7 cellular contexts compared by ENCODE assay signal in genomic region chrX:154096140-154097002, GRCh38. TPM values are rescaled to one million over a fixed set of nuclear protein-coding genes. Genes with fewer than 3 reads are reported as not detected.
DNase-seq lines count a peak whose midpoint lies in the region; ATAC-seq, FAIRE-seq and TF ChIP-seq lines count a peak whose summit lies in the region.

No MANE protein-coding gene starts in this region.

- H3K4me1 ChIP-seq in keratinocyte (ENCODE audit: control insufficient read depth, extremely low read depth, insufficient read depth, low read length): peaks cover 15% of the 10 kb centered on the region

- H3K27ac ChIP-seq in brain microvascular endothelial cell: peak overlapping the region; percentile 87
- peak overlapping the region; percentile 56 for H3K27ac ChIP-seq in keratinocyte (ENCODE audit: control insufficient read depth, insufficient read depth, low read length)

- dilution Hi-C loops in keratinocyte (cut with MboI; ENCODE audit: extremely low pct_ligation_motif_present, low sequenced_read_pairs): no loop called here

- H3K9me3 ChIP-seq in keratinocyte (ENCODE audit: control insufficient read depth, low read depth, low read length): no peaks in the 10 kb centered on the region

- DNase-seq in GM12865 (ENCODE audit: low read depth) (peak; percentile 52), NCI-H82 treated with DMSO at 0.1 percent for 48 hours (lab: John Stamatoyannopoulos, UW; ENCODE audit: unreplicated experiment) (peak; percentile 24), brain microvascular endothelial cell (no peak), keratinocyte (ENCODE audit: low read depth, low spot score) (no peak), SHP77 treated with DMSO at 0.1 percent for 48 hours (lab: John Stamatoyannopoulos, UW) (no peak)
- DNase-seq in stimulated activated naive B cell treated with anti-CD40 and anti-IgM and Interleukin-4, amounts not matched to agents 10 μg/mL and 1 μg/mL and 100 μg/mL, for 72 hours: peak; percentile 3

- H3K79me2 ChIP-seq in keratinocyte (ENCODE audit: control insufficient read depth, insufficient read depth, low read length): peaks cover 52% of the 10 kb centered on the region

- no peaks in the 10 kb centered on the region for H3K9me3 Mint-ChIP-seq in stimulated activated naive B cell treated with anti-CD40 and anti-IgM and Interleukin-4, amounts not matched to agents 10 μg/mL and 1 μg/mL and 100 μg/mL, for 72 hours

- FAIRE-seq in keratinocyte (lab: Jason Lieb, UNC): no peak

- no peak for TF ChIP-seq CTCF in GM12865 (IDR thresholded peaks at IDR 0.05; ENCODE audit: insufficient read depth, low read depth, low read length, missing control alignments)
- no peak for TF ChIP-seq CTCF in brain microvascular endothelial cell (IDR thresholded peaks at IDR 0.05; ENCODE audit: low read depth, low read length, missing control alignments)
- TF ChIP-seq CTCF in keratinocyte (optimal IDR thresholded peaks at IDR 0.05 in 1 of 3, IDR thresholded peaks at IDR 0.05 in 1 of 3, conservative IDR thresholded peaks at IDR 0.05 in 1 of 3; ENCODE audit: extremely low read depth in 1 of 3, insufficient read depth in 2 of 3, low read length in 3 of 3): no peak

- H3K27me3 Mint-ChIP-seq in stimulated activated naive B cell treated with anti-CD40 and anti-IgM and Interleukin-4, amounts not matched to agents 10 μg/mL and 1 μg/mL and 100 μg/mL, for 72 hours: peaks cover 0 to 3% of the 10 kb centered on the region in 2 donors

- H3K27me3 ChIP-seq in brain microvascular endothelial cell (replicated peaks): no peaks in the 10 kb centered on the region
- H3K27me3 ChIP-seq in keratinocyte (ENCODE audit: control insufficient read depth, extremely low read depth, insufficient read depth, low read length): no peaks in the 10 kb centered on the region

- H3K4me3 ChIP-seq in GM12865 (ENCODE audit: low read depth, low read length) (peak overlapping the region; percentile 84), brain microvascular endothelial cell (ENCODE audit: low read depth, low read length) (peak overlapping the region; percentile 62), keratinocyte (ENCODE audit: control insufficient read depth in 2 of 3, extremely low read depth in 1 of 3, insufficient read depth in 2 of 3, low read depth in 1 of 3, low read length in 3 of 3) (peak overlapping the region; percentile 44 to 78 (median 71))

- no peak overlapping the region for H2AFZ ChIP-seq in keratinocyte (ENCODE audit: control insufficient read depth, low read length)

- ATAC-seq in stimulated activated naive B cell treated with anti-CD40 and anti-IgM and Interleukin-4, amounts not matched to agents 10 μg/mL and 1 μg/mL and 100 μg/mL, for 72 hours (replicated peaks): peak; percentile 41 to 44
- ATAC-seq in HG03432 (IDR thresholded peaks at IDR 0.05; ENCODE audit: unreplicated experiment): no peak

- no peaks in the 10 kb centered on the region for H3K36me3 ChIP-seq in brain microvascular endothelial cell (replicated peaks)
- no peaks in the 10 kb centered on the region for H3K36me3 ChIP-seq in keratinocyte (ENCODE audit: control insufficient read depth in 2 of 2, extremely low read depth in 1 of 2, insufficient read depth in 2 of 2, low read length in 2 of 2)

- H3K36me3 Mint-ChIP-seq in stimulated activated naive B cell treated with anti-CD40 and anti-IgM and Interleukin-4, amounts not matched to agents 10 μg/mL and 1 μg/mL and 100 μg/mL, for 72 hours: peaks cover 4 to 14% of the 10 kb centered on the region in 2 donors

- H3K4me3 Mint-ChIP-seq in stimulated activated naive B cell treated with anti-CD40 and anti-IgM and Interleukin-4, amounts not matched to agents 10 μg/mL and 1 μg/mL and 100 μg/mL, for 72 hours: peak overlapping the region; percentile 93 to 95

- H3K27ac Mint-ChIP-seq in stimulated activated naive B cell treated with anti-CD40 and anti-IgM and Interleukin-4, amounts not matched to agents 10 μg/mL and 1 μg/mL and 100 μg/mL, for 72 hours: peak overlapping the region; percentile 98

- in situ Hi-C loops in brain microvascular endothelial cell (cut with HindIII; ENCODE audit: low pct_ligation_motif_present, low sequenced_read_pairs): no loop called here

- peaks cover 14% of the 10 kb centered on the region for H4K20me1 ChIP-seq in keratinocyte (ENCODE audit: control insufficient read depth, extremely low read depth, insufficient read depth, low read length)

- H3K4me2 ChIP-seq in keratinocyte (ENCODE audit: control insufficient read depth, extremely low read depth, insufficient read depth, low read depth, low read length): peak overlapping the region; percentile 87

- H3K9ac ChIP-seq in keratinocyte (ENCODE audit: control insufficient read depth, extremely low read depth, insufficient read depth, low read length): peak overlapping the region; percentile 75

- peaks cover 21 to 42% of the 10 kb centered on the region in 2 donors for H3K4me1 Mint-ChIP-seq in stimulated activated naive B cell treated with anti-CD40 and anti-IgM and Interleukin-4, amounts not matched to agents 10 μg/mL and 1 μg/mL and 100 μg/mL, for 72 hours

- H3K9me1 ChIP-seq in keratinocyte (ENCODE audit: control insufficient read depth, extremely low read depth, insufficient read depth, low read length): peaks cover 3% of the 10 kb centered on the region

RNA-seq across cellular contexts. Expression of gene MECP2, which starts 1.1 kb away (rescaled TPM):
- 7.2 to 12.4 TPM (median 9.9 TPM) in 3 replicates for polyA plus RNA-seq in keratinocyte
- polyA plus RNA-seq in keratinocyte (2011; ENCODE audit: low read depth): 17.5 TPM
- polyA plus RNA-seq in keratinocyte (2011; cell fraction: cytosol; rRNA removed): 8.8 and 11.0 TPM in 2 replicates
- polyA plus RNA-seq in keratinocyte (2011; cell fraction: nucleus; rRNA removed): 13.4 and 15.5 TPM in 2 replicates
- polyA plus RNA-seq in keratinocyte (2012; ENCODE audit: low replicate concordance): 10.2 and 13.1 TPM in 2 replicates
- 8.3 to 18.5 TPM (median 16.6 TPM) in 3 replicates for polyA minus RNA-seq in keratinocyte
- polyA minus RNA-seq in keratinocyte (2011; cell fraction: cytosol; rRNA and poly(A)+ RNA removed): 3.3 TPM
- polyA minus RNA-seq in keratinocyte (2011; cell fraction: nucleus; rRNA and poly(A)+ RNA removed): 12.3 and 25.1 TPM in 2 replicates

RNA-seq across cellular contexts. Expression of gene OPN1LW, which starts 47.7 kb away (rescaled TPM):
- polyA plus RNA-seq in keratinocyte: not detected in 3 replicates
- not detected for polyA plus RNA-seq in keratinocyte (2011; ENCODE audit: low read depth)
- polyA plus RNA-seq in keratinocyte (2011; cell fraction: cytosol; rRNA removed): not detected in 2 replicates
- polyA plus RNA-seq in keratinocyte (2011; cell fraction: nucleus; rRNA removed): not detected in 2 replicates
- not detected in 2 replicates for polyA plus RNA-seq in keratinocyte (2012; ENCODE audit: low replicate concordance)
- not detected in 3 replicates for polyA minus RNA-seq in keratinocyte
- polyA minus RNA-seq in keratinocyte (2011; cell fraction: cytosol; rRNA and poly(A)+ RNA removed): not detected
- polyA minus RNA-seq in keratinocyte (2011; cell fraction: nucleus; rRNA and poly(A)+ RNA removed): not detected in 2 replicates

Comparison
In these comparisons a context has a peak if more than half of its experiments do, and no peak if none do; other contexts are left out.
1. DNase-seq: peak in GM12865 (single experiment), NCI-H82 treated with DMSO at 0.1 percent for 48 hours (single experiment) and stimulated activated naive B cell treated with anti-CD40 and anti-IgM and Interleukin-4, amounts not matched to agents 10 μg/mL and 1 μg/mL and 100 μg/mL, for 72 hours (single experiment); none in brain microvascular endothelial cell (single experiment), keratinocyte (single experiment) and SHP77 treated with DMSO at 0.1 percent for 48 hours (single experiment).
2. Peak in every context shown above with its lines, with median percentiles within 50 percentile points of each other: H3K4me3 ChIP-seq.